Comparison of ENCODE assay signal across 10 cellular contexts in the genomic region with DNA sequence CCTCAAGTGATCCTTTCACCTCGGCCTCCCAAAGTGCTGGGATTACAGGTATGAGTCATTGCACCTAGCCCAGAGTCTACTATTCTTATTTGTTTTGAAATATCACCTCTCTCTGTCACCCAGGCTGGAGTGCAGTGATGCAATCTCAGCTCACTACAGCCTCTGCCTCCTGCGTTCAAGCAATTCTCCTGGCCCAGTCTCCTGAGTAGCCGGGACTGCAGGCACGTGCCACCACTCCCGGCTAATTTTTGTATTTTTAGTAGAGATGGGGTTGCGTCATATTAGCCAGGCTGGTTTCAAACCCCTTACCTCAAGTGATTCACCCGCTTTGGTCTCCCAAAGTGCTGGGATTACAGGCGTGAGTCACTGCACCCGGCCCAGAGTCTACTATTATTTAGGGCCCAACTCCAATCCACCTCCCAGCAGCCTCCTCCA. TPM values are rescaled to one million over a fixed set of nuclear protein-coding genes. Genes with fewer than 3 reads are reported as not detected.
DNase-seq lines count a peak whose midpoint lies in the region; ATAC-seq, FAIRE-seq and TF ChIP-seq lines count a peak whose summit lies in the region.
"Not testable (repeated sequence)": the region's sequence is repeated elsewhere in the genome, so short reads cannot be mapped to it uniquely, and the experiment has no call there.
"Had no signal": no experiment of that assay in that cellular context is flagged by ENCODE, and none has a peak within 500 bp of the region (broad histone marks: within the 10 kb centered on the region; RNA-seq: fewer than 3 reads in every experiment).

No MANE protein-coding gene starts in this region.

- not testable (repeated sequence) for H3K4me1 ChIP-seq in HEK293 (ENCODE audit: control insufficient read depth, insufficient read depth, low read length); PC-9 (replicated peaks; ENCODE audit: insufficient read depth); astrocyte (ENCODE audit: insufficient read depth, low read length); foreskin keratinocyte; trophoblast cell (ENCODE audit: control insufficient read depth in 1 of 2, insufficient read depth in 2 of 2, low read length in 2 of 2)

- not testable (repeated sequence) for H3K36me3 Mint-ChIP-seq in astrocyte (ENCODE audit: low read depth, unreplicated experiment)

- H3K27ac Mint-ChIP-seq in astrocyte (ENCODE audit: unreplicated experiment), result peak overlapping the region; percentile 62

- H3K23ac ChIP-seq in trophoblast cell (ENCODE audit: low read length), result not testable (repeated sequence)

- H2BK12ac ChIP-seq in trophoblast cell (ENCODE audit: low read length), result not testable (repeated sequence)

- not testable (repeated sequence) for H3K9me2 ChIP-seq in PC-9 (ENCODE audit: insufficient read depth)

- not testable (repeated sequence) for H4K12ac ChIP-seq in trophoblast cell (ENCODE audit: low read depth, low read length)

- not testable (repeated sequence) for H3K36me3 ChIP-seq in HEK293 (ENCODE audit: control insufficient read depth in 2 of 2, insufficient read depth in 1 of 2, low read length in 2 of 2); MG63; PC-9 (ENCODE audit: low read depth); astrocyte (ENCODE audit: insufficient read depth, low read length); trophoblast cell (ENCODE audit: control insufficient read depth in 1 of 2, insufficient read depth in 2 of 2, low read length in 2 of 2)

- H2BK120ac ChIP-seq in trophoblast cell (ENCODE audit: insufficient read depth, low read length, poor library complexity), result not testable (repeated sequence)

- not testable (repeated sequence) for H3F3A ChIP-seq in PC-9 (ENCODE audit: insufficient read depth, low read depth)

- peak; percentile 88 for DNase-seq in Daoy (ENCODE audit: low read depth)
- peak; percentile 86 for DNase-seq in MG63
- DNase-seq in PC-9, result peak; percentile 15 to 35
- peak; percentile 84 for DNase-seq in astrocyte (ENCODE audit: low read depth)
- DNase-seq in foreskin keratinocyte, result peak in 1 of 2 donors; percentile 14
- DNase-seq in trophoblast cell, result peak; percentile 62 to 81

- not testable (repeated sequence) for H3K27ac ChIP-seq in HEK293 (ENCODE audit: extremely low read depth, low read depth, low read length); PC-9; astrocyte (ENCODE audit: low read depth, low read length); foreskin keratinocyte; trophoblast cell (ENCODE audit: low read depth, low read length)

- H3K9ac ChIP-seq in astrocyte (ENCODE audit: low read length); trophoblast cell (ENCODE audit: low read length): not testable (repeated sequence)

- not testable (repeated sequence) for FAIRE-seq in astrocyte (lab: Jason Lieb, UNC)

- H3K27me3 ChIP-seq in MG63; PC-9 (ENCODE audit: insufficient read depth, low read depth); astrocyte (ENCODE audit: insufficient read depth, low read length); foreskin keratinocyte; trophoblast cell (ENCODE audit: insufficient read depth, low read length): not testable (repeated sequence)

- H3K4me3 ChIP-seq in HEK293 (ENCODE audit: low read depth, low read length); MG63; PC-9; astrocyte (ENCODE audit: insufficient read depth, low read depth, low read length); trophoblast cell (ENCODE audit: low read depth, low read length): not testable (repeated sequence)

- no CpG with 5 or more reads among the region's 9 CpGs for whole genome bisulfite sequencing in trophoblast cell (ENCODE audit: extremely low coverage, insufficient coverage, insufficient read length)

- not testable (repeated sequence) for H3K79me2 ChIP-seq in PC-9 (ENCODE audit: low read depth); astrocyte (ENCODE audit: insufficient read depth, low read length); trophoblast cell (ENCODE audit: control insufficient read depth, insufficient read depth, low read length, poor library complexity)

- not testable (repeated sequence) for H4K8ac ChIP-seq in trophoblast cell (ENCODE audit: low read depth, low read length)

- not testable (repeated sequence) for H3K27me3 Mint-ChIP-seq in astrocyte (ENCODE audit: low read depth, unreplicated experiment)

- H3K79me1 ChIP-seq in trophoblast cell (ENCODE audit: low read length), result not testable (repeated sequence)

- not testable (repeated sequence) for H3K18ac ChIP-seq in trophoblast cell (ENCODE audit: low read length)

- TF ChIP-seq CTCF in HEK293 (tag by site-specific recombination; IDR thresholded peaks at IDR 0.05); PC-9 (conservative IDR thresholded peaks at IDR 0.05); astrocyte (IDR thresholded peaks at IDR 0.05; ENCODE audit: insufficient read depth, low read depth, low read length); foreskin keratinocyte (conservative IDR thresholded peaks at IDR 0.05): not testable (repeated sequence)

- H3K9me3 Mint-ChIP-seq in astrocyte (ENCODE audit: unreplicated experiment), result not testable (repeated sequence)

- BruUV-seq in PC-9 (replicated peaks; lab: Mats Ljungman, UMichigan), result not testable (repeated sequence)

- not testable (repeated sequence) for H3K4ac ChIP-seq in trophoblast cell (ENCODE audit: low read depth, low read length)

- H3K4me3 Mint-ChIP-seq in astrocyte (ENCODE audit: unreplicated experiment), result not testable (repeated sequence)

- not testable (repeated sequence) for H3K14ac ChIP-seq in trophoblast cell (ENCODE audit: low read length)

- H4K91ac ChIP-seq in trophoblast cell (ENCODE audit: low read depth, low read length), result not testable (repeated sequence)

- intact Hi-C loops in PC-9 (cut with micrococcal nuclease; ENCODE audit: unreplicated experiment), result not testable (repeated sequence)

- peak; percentile 23 for ATAC-seq in foreskin keratinocyte

- H3K9me3 ChIP-seq in HEK293 (ENCODE audit: control insufficient read depth, insufficient read depth, low read depth, low read length); MG63; PC-9 (ENCODE audit: insufficient read depth, low read depth); astrocyte (ENCODE audit: insufficient read depth, low read depth, low read length); trophoblast cell (ENCODE audit: insufficient read depth, low read depth, low read length): not testable (repeated sequence)

- CTCF ChIA-PET in HEK293 (lab: Yijun Ruan, JAX); PC-9 (lab: Charles Lee): not testable (repeated sequence)

- H2AK5ac ChIP-seq in trophoblast cell (ENCODE audit: low read length), result not testable (repeated sequence)

- not testable (repeated sequence) for H2BK5ac ChIP-seq in trophoblast cell (ENCODE audit: low read depth, low read length, poor library complexity)

- H3K4me2 ChIP-seq in PC-9; astrocyte (ENCODE audit: low read length); trophoblast cell (ENCODE audit: low read length): not testable (repeated sequence)

- H2AFZ ChIP-seq in PC-9; astrocyte (ENCODE audit: low read depth, low read length); trophoblast cell (ENCODE audit: insufficient read depth, low read length, poor library complexity): not testable (repeated sequence)

- POLR2A ChIA-PET in HEK293 (lab: Yijun Ruan, JAX); PC-9 (lab: Charles Lee; ENCODE audit: unreplicated experiment): not testable (repeated sequence)

- not testable (repeated sequence) for H4K20me1 ChIP-seq in PC-9 (ENCODE audit: insufficient read depth); astrocyte (ENCODE audit: insufficient read depth, low read length)

- H3K4me1 Mint-ChIP-seq in astrocyte (ENCODE audit: low read depth, unreplicated experiment), result not testable (repeated sequence)

TF ChIP-seq in HEK293, 187 proteins besides CTCF, POLR2A, EP300 and RAD21:
- peak; percentile 20 for TF ChIP-seq SETDB1 (IDR thresholded peaks at IDR 0.05; ENCODE audit: insufficient read length, low read length)

RNA-seq across cellular contexts. Expression of gene CCKAR, which starts 10.3 kb away (rescaled TPM):
- total RNA-seq in Daoy (2014; rRNA removed; shearing (Covaris generic)), result 2.9 and 4.1 TPM in 2 replicates
- 16.8 and 28.2 TPM in 2 replicates for total RNA-seq in MG63 (2014; rRNA removed; shearing (Covaris generic); ENCODE audit: low replicate concordance)
- total RNA-seq in PC-9 (2021) (not detected in 2 replicates), astrocyte (not detected in 2 replicates), foreskin keratinocyte (not detected in 2 replicates)
- polyA plus RNA-seq in foreskin keratinocyte, result not detected in 2 replicates
- not detected in 2 replicates for polyA plus RNA-seq in trophoblast cell (2013)
- total RNA-seq: CD4-positive, alpha-beta memory T cell; H1; SJSA1 had no signal
- polyA plus RNA-seq: CD4-positive, alpha-beta memory T cell; H1 had no signal
